ENCODE assay signal across 9 cellular contexts in genomic region chr1:19798486-19799232, GRCh38. TPM values are rescaled to one million over a fixed set of nuclear protein-coding genes. Genes with fewer than 3 reads are reported as not detected.
A peak's percentile ranks its signal among the peaks of the same experiment; 100 is the strongest.
DNase-seq lines count a peak whose midpoint lies in the region; ATAC-seq, FAIRE-seq and TF ChIP-seq lines count a peak whose summit lies in the region.
"Had no signal": no experiment of that assay in that cellular context is flagged by ENCODE, and none has a peak within 500 bp of the region (broad histone marks: within the 10 kb centered on the region; RNA-seq: fewer than 3 reads in every experiment).

No MANE protein-coding gene starts in this region.

- TF ChIP-seq EP300 in GM12878 (IDR thresholded peaks at IDR 0.05; ENCODE audit: borderline replicate concordance in 1 of 2, control insufficient read depth in 1 of 2, low read depth in 2 of 2, low read length in 2 of 2): no peak
- TF ChIP-seq EP300 in tibial nerve (IDR thresholded peaks at IDR 0.05): no peak

- SMC1A ChIA-PET in GM12878 (lab: Charles Lee; ENCODE audit: uncharacterized antibody, unreplicated experiment): interaction anchor here (0.9 kb wide), 1 partner anchor 11 kb away, joined by 3 read pairs; no protein-coding TSS in a partner anchor

- H3K27me3 Mint-ChIP-seq in activated CD4-positive, alpha-beta T cell treated with anti-CD3 and anti-CD28 coated beads for 36 hours: no peaks in the 10 kb centered on the region
- H3K27me3 Mint-ChIP-seq in memory B cell: no peaks in the 10 kb centered on the region

- H3K36me3 ChIP-seq in GM12878 (ENCODE audit: control insufficient read depth in 2 of 2, insufficient read depth in 2 of 2, low read length in 1 of 2) (no peaks in the 10 kb centered on the region), tibial nerve (peaks cover 0 to 4% (median 0%) of the 10 kb centered on the region in 3 donors)
- H3K36me3 ChIP-seq: BE2C had no signal

- in situ Hi-C loops in GM12878 (cut with MboI): no loop called here

- H3K27ac ChIP-seq in GM12878 (ENCODE audit: control insufficient read depth, insufficient read depth) (peak overlapping the region; percentile 84), tibial nerve (peak overlapping the region; percentile 75 to 93 (median 90))

- peak overlapping the region; percentile 83 for H3K9ac ChIP-seq in GM12878 (ENCODE audit: control insufficient read depth, insufficient read depth, low read length)

- H3K4me3 Mint-ChIP-seq in activated CD4-positive, alpha-beta T cell treated with anti-CD3 and anti-CD28 coated beads for 36 hours: peak overlapping the region; percentile 75
- H3K4me3 Mint-ChIP-seq in memory B cell: peak overlapping the region; percentile 84

- no peak for ATAC-seq in activated CD4-positive, alpha-beta T cell treated with anti-CD3 and anti-CD28 coated beads for 36 hours
- ATAC-seq in GM12878 (peak; percentile 11), memory B cell (ENCODE audit: low read depth) (no peak)

- 57% methylated on average over 6 of the region's 6 CpGs for WGBS in GM12878 (ENCODE audit: insufficient coverage, insufficient replicate concordance, low lambda C conversion rate, missing lambda C conversion rate)
- WGBS in tibial nerve, 2 donors: 63 to 64% methylated on average over 6 of the region's 6 CpGs

- peak overlapping the region; percentile 66 for H3K4me3 ChIP-seq in GM12878
- peak overlapping the region; percentile 68 to 77 (median 74) for H3K4me3 ChIP-seq in tibial nerve

- H3K4me1 Mint-ChIP-seq in activated CD4-positive, alpha-beta T cell treated with anti-CD3 and anti-CD28 coated beads for 36 hours: peaks cover 39% of the 10 kb centered on the region
- peaks cover 22% of the 10 kb centered on the region for H3K4me1 Mint-ChIP-seq in memory B cell

- TF ChIP-seq POLR2A in GM12878 (IDR thresholded peaks at IDR 0.05; ENCODE audit: low read depth, low read length) (no peak), tibial nerve (IDR thresholded peaks at IDR 0.05) (no peak)

- POLR2A ChIA-PET in activated CD4-positive, alpha-beta T cell treated with anti-CD3 and anti-CD28 coated beads for 36 hours (lab: Charles Lee): no interaction called here
- POLR2A ChIA-PET in GM12878 (lab: Charles Lee): no interaction called here

- RAD21 ChIA-PET in GM12878 (lab: Charles Lee; ENCODE audit: unreplicated experiment): no interaction called here

- intact Hi-C loops in activated CD4-positive, alpha-beta T cell treated with anti-CD3 and anti-CD28 coated beads for 36 hours (cut with DNase I, micrococcal nuclease): loop anchor here in 1 of 2 experiments (1.0 kb wide), 2 partner anchors 84 to 87 kb away; partner anchors contain the start of gene OTUD3
- intact Hi-C loops in GM12878 (cut with micrococcal nuclease; ENCODE audit: unreplicated experiment): no loop called here

- CTCF ChIA-PET in activated CD4-positive, alpha-beta T cell treated with anti-CD3 and anti-CD28 coated beads for 36 hours (lab: Charles Lee): interaction anchor here (0.5 to 1.6 kb wide), 4 partner anchors 11 to 424 kb away, joined by 3 read pairs; no protein-coding TSS in a partner anchor
- CTCF ChIA-PET in GM12878 (lab: Yijun Ruan, JAX): interaction anchor here (0.6 to 1.5 kb wide), 8 partner anchors 9 to 198 kb away, joined by 3 to 8 read pairs (median 4); partner anchors contain the start of gene OTUD3

- DNase-seq in activated CD4-positive, alpha-beta T cell treated with anti-CD3 and anti-CD28 coated beads for 36 hours: no peak
- no peak for DNase-seq in activated CD4-positive, alpha-beta T cell treated with anti-CD3 and anti-CD28 coated beads for 1 hour
- no peak for DNase-seq in GM12878 (ENCODE audit: low read depth, low spot score)
- no peak for DNase-seq in memory B cell (ENCODE audit: low spot score in 2 of 2)
- no peak for DNase-seq in tibial nerve (ENCODE audit: low spot score in 2 of 2)
- no peak for DNase-seq in kidney glomerular epithelial cell (lab: John Stamatoyannopoulos, UW)
- DNase-seq in NOMO-1 (lab: John Stamatoyannopoulos, UW; ENCODE audit: unreplicated experiment in 2 of 2): no peak
- no peak for DNase-seq in globus pallidus (ENCODE audit: low spot score)

- peak; percentile 65 for FAIRE-seq in GM12878 (lab: Jason Lieb, UNC)

- H3K27ac Mint-ChIP-seq in activated CD4-positive, alpha-beta T cell treated with anti-CD3 and anti-CD28 coated beads for 36 hours: peak overlapping the region; percentile 90
- peak overlapping the region; percentile 95 for H3K27ac Mint-ChIP-seq in memory B cell

- TF ChIP-seq RAD21 in GM12878 (IDR thresholded peaks at IDR 0.05; ENCODE audit: insufficient read depth, low read depth, low read length): no peak

- H3K79me2 ChIP-seq in GM12878 (ENCODE audit: control insufficient read depth, insufficient read depth, low read length): peaks cover 4% of the 10 kb centered on the region

- no TSS peak for BruUV-seq in GM12878 (replicated peaks; lab: Mats Ljungman, UMichigan)

- H3K27me3 ChIP-seq in GM12878 (replicated peaks in 1 of 2; ENCODE audit: control insufficient read depth in 2 of 2, insufficient read depth in 2 of 2, low read length in 1 of 2): no peaks in the 10 kb centered on the region
- no peaks in the 10 kb centered on the region for H3K27me3 ChIP-seq in tibial nerve
- H3K27me3 ChIP-seq: BE2C had no signal

- peak overlapping the region; percentile 94 for H3K4me2 ChIP-seq in GM12878 (ENCODE audit: control insufficient read depth, insufficient read depth)

- H3K9me3 Mint-ChIP-seq in activated CD4-positive, alpha-beta T cell treated with anti-CD3 and anti-CD28 coated beads for 36 hours (ENCODE audit: low read depth): no peaks in the 10 kb centered on the region
- H3K9me3 Mint-ChIP-seq in memory B cell: peaks cover 2% of the 10 kb centered on the region

- peaks cover 11% of the 10 kb centered on the region for H3K36me3 Mint-ChIP-seq in activated CD4-positive, alpha-beta T cell treated with anti-CD3 and anti-CD28 coated beads for 36 hours (ENCODE audit: low read depth)
- peaks cover 7% of the 10 kb centered on the region for H3K36me3 Mint-ChIP-seq in memory B cell

- TF ChIP-seq CTCF in GM12878 (IDR thresholded peaks at IDR 0.05 in 2 of 3, conservative IDR thresholded peaks at IDR 0.05 in 1 of 3; ENCODE audit: control insufficient read depth in 2 of 3, extremely low read depth in 1 of 3, insufficient read depth in 1 of 3, low read depth in 3 of 3, low read length in 3 of 3) (no peak), tibial nerve (IDR thresholded peaks at IDR 0.05) (no peak)

- H2AFZ ChIP-seq in GM12878 (ENCODE audit: control insufficient read depth, low read depth, low read length): peak overlapping the region; percentile 79

- H3K4me1 ChIP-seq in GM12878 (ENCODE audit: control insufficient read depth, insufficient read depth, low read length) (peaks cover 15% of the 10 kb centered on the region), tibial nerve (peaks cover 0 to 23% (median 13%) of the 10 kb centered on the region in 4 donors)
- H3K4me1 ChIP-seq: BE2C had no signal

- no peaks in the 10 kb centered on the region for H4K20me1 ChIP-seq in GM12878 (ENCODE audit: control insufficient read depth, insufficient read depth)

- H3K9me3 ChIP-seq in GM12878 (replicated peaks; ENCODE audit: control insufficient read depth, insufficient read depth, low read length): no peaks in the 10 kb centered on the region
- no peaks in the 10 kb centered on the region for H3K9me3 ChIP-seq in tibial nerve
- H3K9me3 ChIP-seq: BE2C had no signal

TF ChIP-seq in GM12878, 131 proteins besides CTCF, POLR2A, EP300 and RAD21 (continues in another document):
- TF ChIP-seq SMARCA5 (IDR thresholded peaks at IDR 0.05): peak; percentile 59

RNA-seq across cellular contexts. Expression of gene TMCO4, which starts 1.1 kb away (rescaled TPM):
- total RNA-seq in activated CD4-positive, alpha-beta T cell treated with anti-CD3 and anti-CD28 coated beads for 36 hours: 10 to 100 TPM; 13.2 to 15.6 TPM
- total RNA-seq in GM12878 (2013; cell fraction: nucleolus; rRNA removed): 16.7 and 17.3 TPM in 2 replicates
- total RNA-seq in GM12878 (2014; rRNA removed) (15.5 and 20.8 TPM in 2 replicates), GM12878 (2014; rRNA removed; fragmentation: Illumina TruSeq; extraction: Trizol) (8.9 and 11.6 TPM in 2 replicates), GM12878 (2021) (17.8 and 19.1 TPM in 2 replicates), tibial nerve (10 to 100 TPM; 19.3 to 37.5 (median 29.3) TPM)
- polyA plus RNA-seq in GM12878 (2011; ENCODE audit: low read depth): 4.2 TPM
- polyA plus RNA-seq in GM12878 (2011; rRNA removed) (6.1 and 8.0 TPM in 2 replicates), GM12878 (2014; fragmentation: Illumina TruSeq; extraction: Trizol) (7.1 and 11.9 TPM in 2 replicates), GM12878 (2014; fragmentation: Nextera tagmentation; extraction: Ambion mirVana) (1 to 10 TPM; 2.4 to 3.1 TPM), GM12878 (2014; rRNA removed) (14.5 and 15.1 TPM in 2 replicates), GM12878 (2016; fragmentation: Nextera tagmentation; extraction: Ambion mirVana) (10 to 100 TPM; 14.0 to 14.9 TPM)
- 11.9 and 13.7 TPM in 2 replicates for polyA plus RNA-seq in GM12878 (2011; cell fraction: cytosol; rRNA removed)
- polyA plus RNA-seq in GM12878 (2011; cell fraction: nucleus; rRNA removed): 19.7 and 23.1 TPM in 2 replicates
- polyA plus RNA-seq in GM12878 (2012): 7.0 and 8.2 TPM in 2 replicates
- 9.6 and 16.2 TPM in 2 replicates for polyA minus RNA-seq in GM12878 (2011; rRNA and poly(A)+ RNA removed)
- polyA minus RNA-seq in GM12878 (2011; cell fraction: cytosol; rRNA and poly(A)+ RNA removed): 3.0 and 6.4 TPM in 2 replicates
- 11.5 and 15.2 TPM in 2 replicates for polyA minus RNA-seq in GM12878 (2011; cell fraction: nucleus; rRNA and poly(A)+ RNA removed)

RNA-seq across cellular contexts. Expression of gene RNF186, which starts 16.4 kb away (rescaled TPM):
- not detected for total RNA-seq in activated CD4-positive, alpha-beta T cell treated with anti-CD3 and anti-CD28 coated beads for 36 hours
- total RNA-seq in GM12878 (2013; cell fraction: nucleolus; rRNA removed): not detected in 2 replicates
- total RNA-seq in GM12878 (2014; rRNA removed): not detected in 2 replicates
- not detected in 2 replicates for total RNA-seq in GM12878 (2014; rRNA removed; fragmentation: Illumina TruSeq; extraction: Trizol)
- total RNA-seq in GM12878 (2021): not detected in 2 replicates
- polyA plus RNA-seq in GM12878 (2011; ENCODE audit: low read depth): not detected
- not detected in 2 replicates for polyA plus RNA-seq in GM12878 (2011; rRNA removed)
- polyA plus RNA-seq in GM12878 (2011; cell fraction: cytosol; rRNA removed): not detected in 2 replicates
- polyA plus RNA-seq in GM12878 (2011; cell fraction: nucleus; rRNA removed): not detected in 2 replicates
- polyA plus RNA-seq in GM12878 (2012): not detected in 2 replicates
- polyA plus RNA-seq in GM12878 (2014; fragmentation: Illumina TruSeq; extraction: Trizol): not detected in 2 replicates
- not detected for polyA plus RNA-seq in GM12878 (2014; fragmentation: Nextera tagmentation; extraction: Ambion mirVana)
- not detected in 2 replicates for polyA plus RNA-seq in GM12878 (2014; rRNA removed)
- polyA plus RNA-seq in GM12878 (2016; fragmentation: Nextera tagmentation; extraction: Ambion mirVana): not detected
- not detected in 2 replicates for polyA minus RNA-seq in GM12878 (2011; rRNA and poly(A)+ RNA removed)
- not detected in 2 replicates for polyA minus RNA-seq in GM12878 (2011; cell fraction: cytosol; rRNA and poly(A)+ RNA removed)
- not detected in 2 replicates for polyA minus RNA-seq in GM12878 (2011; cell fraction: nucleus; rRNA and poly(A)+ RNA removed)
- total RNA-seq in tibial nerve: not detected
